In the genomic region with DNA sequence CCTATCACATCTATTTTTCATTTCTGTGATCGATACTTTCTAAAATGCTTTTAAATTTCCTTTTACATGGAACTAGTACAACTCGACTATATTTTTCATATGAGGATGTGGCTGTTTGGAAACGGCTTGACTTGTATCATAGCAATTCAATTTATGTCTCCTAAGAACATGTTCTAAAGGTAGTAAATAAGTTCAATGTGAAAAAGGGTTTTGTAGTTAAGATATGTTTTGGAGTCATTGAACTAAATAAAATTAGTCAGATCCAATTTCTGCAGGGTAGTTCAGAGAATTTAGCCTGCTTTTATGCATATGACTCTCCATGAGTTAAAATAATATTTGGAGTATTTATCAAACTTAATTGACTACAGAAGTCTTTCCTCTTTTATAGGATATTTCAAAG, we compare ENCODE assay signal across 33 cellular contexts.
"Had no signal": no experiment of that assay in that cellular context is flagged by ENCODE, and none has a peak within 500 bp of the region (broad histone marks: within the 10 kb centered on the region; RNA-seq: fewer than 3 reads in every experiment).

No MANE protein-coding gene starts in this region.

- ATAC-seq: activated CD4-positive, alpha-beta T cell treated with anti-CD3 and anti-CD28 coated beads for 36 hours; activated CD8-positive, alpha-beta memory T cell treated with anti-CD3 and anti-CD28 coated beads, Interleukin-2, amount 10 ng/mL, durations not matched to agents 7 days and 5 days; activated CD8-positive, alpha-beta T cell treated with anti-CD3 and anti-CD28 coated beads, Interleukin-2, amount 10 ng/mL, durations not matched to agents 7 days and 5 days; activated naive CD8-positive, alpha-beta T cell treated with anti-CD3 and anti-CD28 coated beads, Interleukin-2, amount 50 U/mL, for 24 hours; body of pancreas; effector memory CD8-positive, alpha-beta T cell; gastroesophageal sphincter; heart right ventricle; T-helper 17 cell had no signal

- H3K4me3 Mint-ChIP-seq: activated CD4-positive, alpha-beta memory T cell treated with anti-CD3 and anti-CD28 coated beads for 36 hours; activated CD4-positive, alpha-beta T cell treated with anti-CD3 and anti-CD28 coated beads for 36 hours; activated CD4-positive, alpha-beta T cell treated with anti-CD3 and anti-CD28 coated beads, Interleukin-2, amount 10 ng/mL, durations not matched to agents 24 days and 14 days; activated CD8-positive, alpha-beta memory T cell treated with anti-CD3 and anti-CD28 coated beads, Interleukin-2, amount 10 ng/mL, durations not matched to agents 7 days and 5 days; activated CD8-positive, alpha-beta T cell treated with anti-CD3 and anti-CD28 coated beads, Interleukin-2, amount 10 ng/mL, durations not matched to agents 7 days and 5 days; activated naive CD4-positive, alpha-beta T cell treated with anti-CD3 and anti-CD28 coated beads for 36 hours; activated naive CD4-positive, alpha-beta T cell treated with anti-CD3 and anti-CD28 coated beads, Interleukin-2, amount 50 U/mL, for 24 hours; activated naive CD8-positive, alpha-beta T cell treated with anti-CD3 and anti-CD28 coated beads for 36 hours; activated naive CD8-positive, alpha-beta T cell treated with anti-CD3 and anti-CD28 coated beads, Interleukin-2, amount 50 U/mL, for 24 hours; activated T-helper 1 cell treated with anti-CD3 and anti-CD28 coated beads, Interleukin-12 subunit alpha, Interleukin-12 subunit beta, Interleukin-2, Interleukin-4 antibody, amounts not matched to agents 30 ng/mL and 10 ng/mL and 1 ng/mL, durations not matched to agents 14 hours and 24 hours and 36 hours; effector memory CD8-positive, alpha-beta T cell; T-helper 17 cell; T-helper 2 cell treated with Interferon-gamma antibody and Interleukin-4, amounts not matched to agents 5 μg/mL and 100 μg/mL, for 36 hours had no signal

- H3K36me3 ChIP-seq: adrenal gland, esophagus squamous epithelium, gastroesophageal sphincter, heart right ventricle, WERI-Rb-1 had no signal

- H3K36me3 Mint-ChIP-seq: activated CD4-positive, alpha-beta memory T cell treated with anti-CD3 and anti-CD28 coated beads for 36 hours; activated CD8-positive, alpha-beta memory T cell treated with anti-CD3 and anti-CD28 coated beads, Interleukin-2, amount 10 ng/mL, durations not matched to agents 7 days and 5 days; activated naive CD4-positive, alpha-beta T cell treated with anti-CD3 and anti-CD28 coated beads, Interleukin-2, amount 50 U/mL, for 24 hours; activated naive CD8-positive, alpha-beta T cell treated with anti-CD3 and anti-CD28 coated beads for 36 hours had no signal

- H3K27me3 ChIP-seq: adrenal gland, body of pancreas, esophagus squamous epithelium, gastroesophageal sphincter, heart right ventricle had no signal

- H3K4me3 ChIP-seq: adrenal gland, body of pancreas, esophagus squamous epithelium, gastroesophageal sphincter, heart right ventricle had no signal

- H3K27ac Mint-ChIP-seq: activated CD4-positive, alpha-beta memory T cell treated with anti-CD3 and anti-CD28 coated beads for 36 hours; activated CD4-positive, alpha-beta T cell treated with anti-CD3 and anti-CD28 coated beads for 36 hours; activated CD4-positive, alpha-beta T cell treated with anti-CD3 and anti-CD28 coated beads, Interleukin-2, amount 10 ng/mL, durations not matched to agents 24 days and 14 days; activated CD8-positive, alpha-beta memory T cell treated with anti-CD3 and anti-CD28 coated beads, Interleukin-2, amount 10 ng/mL, durations not matched to agents 7 days and 5 days; activated CD8-positive, alpha-beta T cell treated with anti-CD3 and anti-CD28 coated beads, Interleukin-2, amount 10 ng/mL, durations not matched to agents 7 days and 5 days; activated naive CD4-positive, alpha-beta T cell treated with anti-CD3 and anti-CD28 coated beads for 36 hours; activated naive CD4-positive, alpha-beta T cell treated with anti-CD3 and anti-CD28 coated beads, Interleukin-2, amount 50 U/mL, for 24 hours; activated naive CD8-positive, alpha-beta T cell treated with anti-CD3 and anti-CD28 coated beads for 36 hours; activated naive CD8-positive, alpha-beta T cell treated with anti-CD3 and anti-CD28 coated beads, Interleukin-2, amount 50 U/mL, for 24 hours; activated T-helper 1 cell treated with anti-CD3 and anti-CD28 coated beads, Interleukin-12 subunit alpha, Interleukin-12 subunit beta, Interleukin-2, Interleukin-4 antibody, amounts not matched to agents 30 ng/mL and 10 ng/mL and 1 ng/mL, durations not matched to agents 14 hours and 24 hours and 36 hours; activated T-helper 2 cell treated with anti-CD3 and anti-CD28 coated beads, Interferon-gamma antibody, Interleukin-2, Interleukin-4, amounts not matched to agents 10 μg/mL and 5 μg/mL and 100 μg/mL, durations not matched to agents 14 hours and 24 hours and 36 hours; effector memory CD8-positive, alpha-beta T cell; T-helper 17 cell; T-helper 2 cell treated with Interferon-gamma antibody and Interleukin-4, amounts not matched to agents 5 μg/mL and 100 μg/mL, for 36 hours had no signal

- DNase-seq: activated CD4-positive, alpha-beta memory T cell treated with anti-CD3 and anti-CD28 coated beads for 36 hours; activated CD4-positive, alpha-beta T cell treated with anti-CD3 and anti-CD28 coated beads for 36 hours; activated CD4-positive, alpha-beta T cell treated with anti-CD3 and anti-CD28 coated beads, Interleukin-2, amount 10 ng/mL, durations not matched to agents 24 days and 14 days; activated CD4-positive, CD25-positive, alpha-beta regulatory T cell; activated CD4-positive, CD25-positive, alpha-beta regulatory T cell treated with anti-CD3 and anti-CD28 coated beads, Interleukin-2, amount 50 U/mL, for 72 hours; activated CD8-positive, alpha-beta memory T cell treated with anti-CD3 and anti-CD28 coated beads, Interleukin-2, amount 10 ng/mL, durations not matched to agents 7 days and 5 days; activated CD8-positive, alpha-beta memory T cell treated with anti-CD3 and anti-CD28 coated beads, Interleukin-2, amount 50 U/mL, for 4 hours; activated CD8-positive, alpha-beta T cell treated with anti-CD3 and anti-CD28 coated beads, Interleukin-2, amount 10 ng/mL, durations not matched to agents 7 days and 5 days; activated effector memory CD4-positive, alpha-beta T cell treated with anti-CD3 and anti-CD28 coated beads, Interleukin-2, amount 50 U/mL, for 16 hours; activated naive CD4-positive, alpha-beta T cell treated with anti-CD3 and anti-CD28 coated beads for 36 hours; activated naive CD8-positive, alpha-beta T cell treated with anti-CD3 and anti-CD28 coated beads for 36 hours; activated naive CD8-positive, alpha-beta T cell treated with anti-CD3 and anti-CD28 coated beads, Interleukin-2, amount 50 U/mL, for 24 hours; activated T-cell treated with anti-CD3 and anti-CD28 coated beads, Interleukin-2, amount 50 U/mL, for 1 hour; activated T-cell treated with anti-CD3 and anti-CD28 coated beads, Interleukin-2, amount 50 U/mL, for 48 hours; adrenal gland; amygdala; aorta; body of pancreas; cortex of kidney; effector CD4-positive, alpha-beta T cell; effector memory CD8-positive, alpha-beta T cell; esophagus squamous epithelium; foreskin melanocyte; heart right ventricle; T-helper 17 cell; T1000; WERI-Rb-1 had no signal

- H3K27me3 Mint-ChIP-seq: activated CD4-positive, alpha-beta memory T cell treated with anti-CD3 and anti-CD28 coated beads for 36 hours; activated CD4-positive, alpha-beta T cell treated with anti-CD3 and anti-CD28 coated beads for 36 hours; activated CD4-positive, alpha-beta T cell treated with anti-CD3 and anti-CD28 coated beads, Interleukin-2, amount 10 ng/mL, durations not matched to agents 24 days and 14 days; activated CD8-positive, alpha-beta memory T cell treated with anti-CD3 and anti-CD28 coated beads, Interleukin-2, amount 10 ng/mL, durations not matched to agents 7 days and 5 days; activated naive CD4-positive, alpha-beta T cell treated with anti-CD3 and anti-CD28 coated beads, Interleukin-2, amount 50 U/mL, for 24 hours; activated naive CD8-positive, alpha-beta T cell treated with anti-CD3 and anti-CD28 coated beads for 36 hours; activated naive CD8-positive, alpha-beta T cell treated with anti-CD3 and anti-CD28 coated beads, Interleukin-2, amount 50 U/mL, for 24 hours; effector memory CD8-positive, alpha-beta T cell; T-helper 17 cell had no signal

- H3K4me1 Mint-ChIP-seq: activated CD4-positive, alpha-beta T cell treated with anti-CD3 and anti-CD28 coated beads for 36 hours; activated CD4-positive, alpha-beta T cell treated with anti-CD3 and anti-CD28 coated beads, Interleukin-2, amount 10 ng/mL, durations not matched to agents 24 days and 14 days; activated CD8-positive, alpha-beta memory T cell treated with anti-CD3 and anti-CD28 coated beads, Interleukin-2, amount 10 ng/mL, durations not matched to agents 7 days and 5 days; activated naive CD4-positive, alpha-beta T cell treated with anti-CD3 and anti-CD28 coated beads, Interleukin-2, amount 50 U/mL, for 24 hours; activated naive CD8-positive, alpha-beta T cell treated with anti-CD3 and anti-CD28 coated beads for 36 hours; activated naive CD8-positive, alpha-beta T cell treated with anti-CD3 and anti-CD28 coated beads, Interleukin-2, amount 50 U/mL, for 24 hours; T-helper 17 cell had no signal

- H3K27ac ChIP-seq: adrenal gland, body of pancreas, epithelial cell of prostate, esophagus squamous epithelium, gastroesophageal sphincter, heart right ventricle, WERI-Rb-1 had no signal

- H3K9me3 ChIP-seq: adrenal gland, body of pancreas, esophagus squamous epithelium, gastroesophageal sphincter had no signal

- H3K4me1 ChIP-seq: adrenal gland, body of pancreas, esophagus squamous epithelium, gastroesophageal sphincter, heart right ventricle had no signal
